In genomic region chr7:48213226-48213625, GRCh38 we compare ENCODE assay signal across 26 cellular contexts. TPM values are rescaled to one million over a fixed set of nuclear protein-coding genes. Genes with fewer than 3 reads are reported as not detected.
"Had no signal": no experiment of that assay in that cellular context is flagged by ENCODE, and none has a peak within 500 bp of the region (broad histone marks: within the 10 kb centered on the region; RNA-seq: fewer than 3 reads in every experiment).

No MANE protein-coding gene starts in this region.

- H3K4me3 ChIP-seq: MG63 had no signal

- H3K36me3 Mint-ChIP-seq: activated CD8-positive, alpha-beta memory T cell treated with anti-CD3 and anti-CD28 coated beads, Interleukin-2, amount 10 ng/mL, durations not matched to agents 7 days and 5 days; activated naive CD4-positive, alpha-beta T cell treated with anti-CD3 and anti-CD28 coated beads, Interleukin-2, amount 50 U/mL, for 24 hours had no signal

- H3K4me3 Mint-ChIP-seq: activated CD8-positive, alpha-beta memory T cell treated with anti-CD3 and anti-CD28 coated beads, Interleukin-2, amount 10 ng/mL, durations not matched to agents 7 days and 5 days; activated naive CD4-positive, alpha-beta T cell treated with anti-CD3 and anti-CD28 coated beads, Interleukin-2, amount 50 U/mL, for 24 hours; activated naive CD8-positive, alpha-beta T cell treated with anti-CD3 and anti-CD28 coated beads, Interleukin-2, amount 50 U/mL, for 24 hours; activated T-cell treated with anti-CD3 and anti-CD28 coated beads, Interleukin-2, amount 50 U/mL, for 24 hours; activated T-helper 1 cell treated with anti-CD3 and anti-CD28 coated beads, Interleukin-12 subunit alpha, Interleukin-12 subunit beta, Interleukin-2, Interleukin-4 antibody, amounts not matched to agents 30 ng/mL and 10 ng/mL and 1 ng/mL, durations not matched to agents 14 hours and 24 hours and 36 hours; T-helper 17 cell; WTC11 had no signal

- H3K27me3 ChIP-seq: brain microvascular endothelial cell, MG63 had no signal

- H3K9me3 ChIP-seq: MG63 had no signal

- H3K36me3 ChIP-seq: brain microvascular endothelial cell, MG63 had no signal

- ATAC-seq: activated CD8-positive, alpha-beta memory T cell treated with anti-CD3 and anti-CD28 coated beads, Interleukin-2, amount 10 ng/mL, durations not matched to agents 7 days and 5 days; activated naive CD8-positive, alpha-beta T cell treated with anti-CD3 and anti-CD28 coated beads, Interleukin-2, amount 50 U/mL, for 24 hours; T-helper 17 cell; WTC11 had no signal

- H3K27ac Mint-ChIP-seq: activated CD8-positive, alpha-beta memory T cell treated with anti-CD3 and anti-CD28 coated beads, Interleukin-2, amount 10 ng/mL, durations not matched to agents 7 days and 5 days; activated naive CD4-positive, alpha-beta T cell treated with anti-CD3 and anti-CD28 coated beads, Interleukin-2, amount 50 U/mL, for 24 hours; activated naive CD8-positive, alpha-beta T cell treated with anti-CD3 and anti-CD28 coated beads, Interleukin-2, amount 50 U/mL, for 24 hours; activated T-cell treated with anti-CD3 and anti-CD28 coated beads, Interleukin-2, amount 50 U/mL, for 24 hours; activated T-helper 1 cell treated with anti-CD3 and anti-CD28 coated beads, Interleukin-12 subunit alpha, Interleukin-12 subunit beta, Interleukin-2, Interleukin-4 antibody, amounts not matched to agents 30 ng/mL and 10 ng/mL and 1 ng/mL, durations not matched to agents 14 hours and 24 hours and 36 hours; T-helper 17 cell; WTC11 had no signal

- H3K27ac ChIP-seq: brain microvascular endothelial cell had no signal

- H3K4me1 Mint-ChIP-seq: activated CD8-positive, alpha-beta memory T cell treated with anti-CD3 and anti-CD28 coated beads, Interleukin-2, amount 10 ng/mL, durations not matched to agents 7 days and 5 days; activated naive CD4-positive, alpha-beta T cell treated with anti-CD3 and anti-CD28 coated beads, Interleukin-2, amount 50 U/mL, for 24 hours; activated naive CD8-positive, alpha-beta T cell treated with anti-CD3 and anti-CD28 coated beads, Interleukin-2, amount 50 U/mL, for 24 hours; T-helper 17 cell had no signal

- H3K9me3 Mint-ChIP-seq: activated naive CD8-positive, alpha-beta T cell treated with anti-CD3 and anti-CD28 coated beads, Interleukin-2, amount 50 U/mL, for 24 hours had no signal

- DNase-seq: activated CD4-positive, alpha-beta T cell treated with anti-CD3 and anti-CD28 coated beads for 48 hours; activated CD4-positive, alpha-beta T cell treated with anti-CD3 and anti-CD28 coated beads, Interleukin-2, amount 50 U/mL, for 48 hours; activated CD4-positive, CD25-positive, alpha-beta regulatory T cell treated with anti-CD3 and anti-CD28 coated beads, Interleukin-2, amount 50 U/mL, for 72 hours; activated CD8-positive, alpha-beta memory T cell treated with anti-CD3 and anti-CD28 coated beads, Interleukin-2, amount 10 ng/mL, durations not matched to agents 7 days and 5 days; activated effector memory CD4-positive, alpha-beta T cell treated with Interleukin-2 at 50 U/mL for 16 hours; activated naive CD4-positive, alpha-beta T cell; activated naive CD8-positive, alpha-beta T cell treated with anti-CD3 and anti-CD28 coated beads, Interleukin-2, amount 50 U/mL, for 24 hours; activated T-cell treated with anti-CD3 and anti-CD28 coated beads, Interleukin-2, amount 50 U/mL, for 24 hours; amygdala; brain microvascular endothelial cell; caudate nucleus; KG1; MG63; MV-4-11; NCI-H1092 treated with DMSO at 0.1 percent for 48 hours; NCI-H1417 treated with DMSO at 0.1 percent for 48 hours; NCI-H1694 treated with DMSO at 0.1 percent for 48 hours; NCI-H2029 treated with DMSO at 0.1 percent for 48 hours; NCI-H510A treated with DMSO at 0.1 percent for 48 hours; NCI-H69; SHP77 treated with DMSO at 0.1 percent for 48 hours; T-helper 17 cell; T-helper 9 cell had no signal

RNA-seq across cellular contexts. Expression of gene ABCA13, which starts 42.0 kb away (rescaled TPM):
- total RNA-seq: activated T-helper 1 cell treated with anti-CD3 and anti-CD28 coated beads, Interleukin-12 subunit alpha, Interleukin-12 subunit beta, Interleukin-2, Interleukin-4 antibody, amounts not matched to agents 30 ng/mL and 10 ng/mL and 1 ng/mL, durations not matched to agents 14 hours and 24 hours and 36 hours; T-helper 17 cell had no signal
